ENCODE assay signal across 27 cellular contexts in the genomic region with DNA sequence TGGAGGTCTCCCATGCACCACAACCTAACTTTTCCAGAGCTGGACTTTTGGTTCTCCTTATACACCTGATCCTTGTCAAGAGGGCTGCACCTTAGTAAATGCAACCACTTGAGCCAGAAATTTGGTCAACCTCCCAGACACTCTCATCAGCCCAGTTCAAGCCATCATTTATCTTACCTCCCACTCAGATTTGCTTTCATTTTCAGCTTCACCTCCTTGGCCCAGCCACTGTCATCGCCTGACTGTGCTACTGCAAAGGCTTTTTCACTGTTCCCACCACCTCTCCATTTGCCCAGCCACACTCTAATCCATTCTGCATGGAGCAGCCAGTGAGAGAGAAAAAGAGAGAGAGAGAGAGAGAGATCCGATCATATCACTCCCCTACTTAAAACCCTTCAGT.
"Had no signal": no experiment of that assay in that cellular context is flagged by ENCODE, and none has a peak within 500 bp of the region (broad histone marks: within the 10 kb centered on the region; RNA-seq: fewer than 3 reads in every experiment).

No MANE protein-coding gene starts in this region.

- H3K27ac ChIP-seq: adrenal gland, colonic mucosa, Peyer's patch, RWPE1, SJCRH30 had no signal

- ATAC-seq: activated CD4-positive, alpha-beta T cell treated with anti-CD3 and anti-CD28 coated beads for 36 hours; activated T-cell treated with anti-CD3 and anti-CD28 coated beads, Interleukin-2, amount 50 U/mL, for 72 hours had no signal

- H3K4me1 ChIP-seq: adrenal gland, colonic mucosa, Peyer's patch, SJCRH30 had no signal

- H3K4me3 ChIP-seq: adrenal gland, colonic mucosa, Peyer's patch, SJCRH30 had no signal

- H3K27me3 ChIP-seq: adrenal gland, colonic mucosa, Peyer's patch, SJCRH30 had no signal

- H3K36me3 ChIP-seq: adrenal gland, colonic mucosa, Peyer's patch, SJCRH30 had no signal

- DNase-seq: activated CD4-positive, alpha-beta memory T cell treated with anti-CD3 and anti-CD28 coated beads, Interleukin-2, amount 10 ng/mL, durations not matched to agents 7 days and 5 days; activated CD4-positive, alpha-beta T cell treated with anti-CD3 and anti-CD28 coated beads for 36 hours; activated CD4-positive, alpha-beta T cell treated with anti-CD3 and anti-CD28 coated beads, Interleukin-2, amount 50 U/mL, for 1 hour; activated CD4-positive, CD25-positive, alpha-beta regulatory T cell; activated gamma-delta T cell treated with Interleukin-2 at 50 U/mL for 16 hours; activated naive CD4-positive, alpha-beta T cell treated with anti-CD3 and anti-CD28 coated beads, Interleukin-2, amount 50 U/mL, for 16 hours; activated naive CD8-positive, alpha-beta T cell treated with anti-CD3 and anti-CD28 coated beads, Interleukin-2, amount 10 ng/mL, durations not matched to agents 7 days and 5 days; activated T-cell treated with anti-CD3 and anti-CD28 coated beads for 4 hours; activated T-cell treated with anti-CD3 and anti-CD28 coated beads, Interleukin-2, amount 50 U/mL, for 72 hours; adrenal gland; anterior cingulate cortex; caudate nucleus; colonic mucosa; MV-4-11; NCI-H1092 treated with DMSO at 0.1 percent for 48 hours; NCI-H1417 treated with DMSO at 0.1 percent for 48 hours; NCI-H1694; NCI-H2029; NCI-H446; NCI-H524; NK-92 treated with Interleukin-12 subunit alpha and Interleukin-12 subunit beta, amount 100 ng/mL, for 24 hours; Peyer's patch; Right ventricle myocardium superior; SJCRH30; SK-N-SH; T-helper 1 cell had no signal

- H3K9ac ChIP-seq: SK-N-SH had no signal

- H3K9me3 ChIP-seq: adrenal gland, colonic mucosa, Peyer's patch, SJCRH30, SK-N-SH had no signal

- H3K4me2 ChIP-seq: SK-N-SH had no signal
